In genomic region chr3:49023775-49024174, GRCh38 we compare ENCODE assay signal across 13 cellular contexts. TPM values are rescaled to one million over a fixed set of nuclear protein-coding genes. Genes with fewer than 3 reads are reported as not detected.
DNase-seq lines count a peak whose midpoint lies in the region; ATAC-seq and TF ChIP-seq lines count a peak whose summit lies in the region.
"Had no signal": no experiment of that assay in that cellular context is flagged by ENCODE, and none has a peak within 500 bp of the region (broad histone marks: within the 10 kb centered on the region; RNA-seq: fewer than 3 reads in every experiment).

No MANE protein-coding gene starts in this region.

- H3K36me3 Mint-ChIP-seq in activated T-cell treated with anti-CD3 and anti-CD28 coated beads, Interleukin-2, amount 50 U/mL, for 72 hours (ENCODE audit: insufficient read depth in 2 of 2), result peaks cover 13 to 36% of the 10 kb centered on the region in 2 donors
- H3K36me3 Mint-ChIP-seq in brain, result peaks cover 50% of the 10 kb centered on the region
- peaks cover 65% of the 10 kb centered on the region for H3K36me3 Mint-ChIP-seq in stimulated activated memory B cell treated with anti-CD40 and anti-IgM and Interleukin-4, amounts not matched to agents 10 μg/mL and 1 μg/mL and 100 μg/mL, for 72 hours

- DNase-seq in activated T-cell treated with anti-CD3 and anti-CD28 coated beads, Interleukin-2, amount 50 U/mL, for 72 hours, result no peak
- DNase-seq in activated T-cell treated with anti-CD3 and anti-CD28 coated beads, Interleukin-2, amount 50 U/mL, for 48 hours, result no peak
- no peak for DNase-seq in NCI-H1694 treated with DMSO at 0.1 percent for 48 hours (lab: John Stamatoyannopoulos, UW)
- DNase-seq in C1 segment of cervical spinal cord (lab: John Stamatoyannopoulos, UW), result no peak
- DNase-seq: NCI-H510A, psoas muscle, upper lobe of left lung had no signal

- H3K4me3 Mint-ChIP-seq in activated T-cell treated with anti-CD3 and anti-CD28 coated beads, Interleukin-2, amount 50 U/mL, for 72 hours, result peak overlapping the region; percentile 91 to 94
- H3K4me3 Mint-ChIP-seq in brain, result peak overlapping the region; percentile 57 to 95 (median 91)
- peak overlapping the region; percentile 88 for H3K4me3 Mint-ChIP-seq in stimulated activated memory B cell treated with anti-CD40 and anti-IgM and Interleukin-4, amounts not matched to agents 10 μg/mL and 1 μg/mL and 100 μg/mL, for 72 hours

- no peak for ATAC-seq in activated T-cell treated with anti-CD3 and anti-CD28 coated beads, Interleukin-2, amount 50 U/mL, for 72 hours (replicated peaks in 1 of 2)
- ATAC-seq in stimulated activated memory B cell treated with anti-CD40 and anti-IgM and Interleukin-4, amounts not matched to agents 10 μg/mL and 1 μg/mL and 100 μg/mL, for 72 hours, result no peak
- ATAC-seq in HG03378 (IDR thresholded peaks at IDR 0.05; ENCODE audit: unreplicated experiment), result no peak
- ATAC-seq: gastroesophageal sphincter, HepG2, psoas muscle had no signal

- H3K9me3 Mint-ChIP-seq in activated T-cell treated with anti-CD3 and anti-CD28 coated beads, Interleukin-2, amount 50 U/mL, for 72 hours, result no peaks in the 10 kb centered on the region
- H3K9me3 Mint-ChIP-seq in brain, result no peaks in the 10 kb centered on the region
- no peaks in the 10 kb centered on the region for H3K9me3 Mint-ChIP-seq in stimulated activated memory B cell treated with anti-CD40 and anti-IgM and Interleukin-4, amounts not matched to agents 10 μg/mL and 1 μg/mL and 100 μg/mL, for 72 hours

- TF ChIP-seq POLR2A in Raji (IDR thresholded peaks at IDR 0.05; ENCODE audit: insufficient read depth, low read depth, low read length), result 0 out of 2 replicates have a peak, but pooled peaks have one; percentile 18

- H3K27me3 Mint-ChIP-seq in activated T-cell treated with anti-CD3 and anti-CD28 coated beads, Interleukin-2, amount 50 U/mL, for 72 hours (ENCODE audit: low read depth), result no peaks in the 10 kb centered on the region
- peaks cover 7% of the 10 kb centered on the region for H3K27me3 Mint-ChIP-seq in brain
- no peaks in the 10 kb centered on the region for H3K27me3 Mint-ChIP-seq in stimulated activated memory B cell treated with anti-CD40 and anti-IgM and Interleukin-4, amounts not matched to agents 10 μg/mL and 1 μg/mL and 100 μg/mL, for 72 hours

- no peak for TF ChIP-seq CTCF in brain (conservative IDR thresholded peaks at IDR 0.05)

- peak overlapping the region; percentile 92 for H3K27ac Mint-ChIP-seq in activated T-cell treated with anti-CD3 and anti-CD28 coated beads, Interleukin-2, amount 50 U/mL, for 72 hours
- peak overlapping the region in 3 of 5 experiments; percentile 13 to 93 (median 52) for H3K27ac Mint-ChIP-seq in brain
- peak overlapping the region; percentile 96 for H3K27ac Mint-ChIP-seq in stimulated activated memory B cell treated with anti-CD40 and anti-IgM and Interleukin-4, amounts not matched to agents 10 μg/mL and 1 μg/mL and 100 μg/mL, for 72 hours

- H3K4me1 Mint-ChIP-seq in activated T-cell treated with anti-CD3 and anti-CD28 coated beads, Interleukin-2, amount 50 U/mL, for 72 hours (ENCODE audit: low read depth), result peaks cover 78% of the 10 kb centered on the region
- peaks cover 66% of the 10 kb centered on the region for H3K4me1 Mint-ChIP-seq in brain
- peaks cover 83% of the 10 kb centered on the region for H3K4me1 Mint-ChIP-seq in stimulated activated memory B cell treated with anti-CD40 and anti-IgM and Interleukin-4, amounts not matched to agents 10 μg/mL and 1 μg/mL and 100 μg/mL, for 72 hours

RNA-seq across cellular contexts. Expression of gene NDUFAF3, which starts 1.9 kb away (rescaled TPM):
- total RNA-seq in activated T-cell treated with anti-CD3 and anti-CD28 coated beads, Interleukin-2, amount 50 U/mL, for 72 hours, result 10 to 100 TPM; 31.9 to 35.1 TPM
- 165 TPM for polyA plus RNA-seq in brain (ENCODE audit: insufficient read depth, low read depth, low replicate concordance)

RNA-seq across cellular contexts. Expression of gene DALRD3, which starts 5.4 kb away (rescaled TPM):
- total RNA-seq in activated T-cell treated with anti-CD3 and anti-CD28 coated beads, Interleukin-2, amount 50 U/mL, for 72 hours, result 10 to 100 TPM; 24.8 to 29.8 TPM
- polyA plus RNA-seq in brain (ENCODE audit: insufficient read depth, low read depth, low replicate concordance), result 28.8 TPM

RNA-seq across cellular contexts. Expression of gene IMPDH2, which starts 5.4 kb away (rescaled TPM):
- 100 to 1,000 TPM; 490 to 562 TPM for total RNA-seq in activated T-cell treated with anti-CD3 and anti-CD28 coated beads, Interleukin-2, amount 50 U/mL, for 72 hours
- polyA plus RNA-seq in brain (ENCODE audit: insufficient read depth, low read depth, low replicate concordance), result 130 TPM

RNA-seq across cellular contexts. Expression of gene WDR6, which starts 16.6 kb away (rescaled TPM):
- 100 to 1,000 TPM; 145 to 159 TPM for total RNA-seq in activated T-cell treated with anti-CD3 and anti-CD28 coated beads, Interleukin-2, amount 50 U/mL, for 72 hours
- 109 TPM for polyA plus RNA-seq in brain (ENCODE audit: insufficient read depth, low read depth, low replicate concordance)

RNA-seq across cellular contexts. Expression of gene P4HTM, which starts 33.7 kb away (rescaled TPM):
- 10 to 100 TPM; 42.0 to 45.7 TPM for total RNA-seq in activated T-cell treated with anti-CD3 and anti-CD28 coated beads, Interleukin-2, amount 50 U/mL, for 72 hours
- polyA plus RNA-seq in brain (ENCODE audit: insufficient read depth, low read depth, low replicate concordance), result 64.8 TPM
- total RNA-seq: HepG2 had no signal
